ENCODE assay signal across 37 cellular contexts in the genomic region with DNA sequence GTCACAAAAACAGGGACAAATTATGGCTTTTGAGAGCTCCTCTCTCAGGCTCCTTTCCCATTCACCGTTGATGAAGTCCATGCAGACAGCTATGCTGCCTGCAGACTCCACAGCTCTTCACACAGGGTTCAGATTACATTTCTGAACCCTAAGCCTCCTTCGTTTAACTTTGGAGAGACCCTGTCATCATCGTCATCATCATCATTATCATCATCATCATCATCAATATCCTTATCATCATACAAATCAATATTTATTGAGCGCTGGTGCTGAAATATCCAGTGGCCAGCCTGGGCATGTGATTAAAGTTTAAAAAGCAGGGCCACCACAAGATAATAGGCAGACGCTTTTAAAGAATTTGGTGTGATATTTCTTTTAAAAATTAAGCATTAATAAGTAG.
A peak's percentile ranks its signal among the peaks of the same experiment; 100 is the strongest.
DNase-seq lines count a peak whose midpoint lies in the region; ATAC-seq, FAIRE-seq and TF ChIP-seq lines count a peak whose summit lies in the region.
"Had no signal": no experiment of that assay in that cellular context is flagged by ENCODE, and none has a peak within 500 bp of the region (broad histone marks: within the 10 kb centered on the region; RNA-seq: fewer than 3 reads in every experiment).

No MANE protein-coding gene starts in this region.

- H3K4me2 ChIP-seq in HepG2 (ENCODE audit: low read depth, low read length) (no peak overlapping the region), H1 (ENCODE audit: insufficient read depth in 1 of 2, low read depth in 2 of 2, low read length in 2 of 2) (no peak overlapping the region)
- H3K4me2 ChIP-seq: A549; BLaER1; BLaER1 treated with 17β-estradiol and CSF1 and Interleukin-3, amounts not matched to agents 10 nM and 100 nM had no signal

- no peak overlapping the region for H3K4ac ChIP-seq in H1 (replicated peaks; ENCODE audit: insufficient read length, low read depth, low read length)

- no peaks in the 10 kb centered on the region for H3K4me1 Mint-ChIP-seq in stimulated activated memory B cell treated with anti-CD40 and anti-IgM and Interleukin-4, amounts not matched to agents 10 μg/mL and 1 μg/mL and 100 μg/mL, for 72 hours
- H3K4me1 Mint-ChIP-seq: CD14-positive monocyte; CD4-positive, alpha-beta memory T cell; CD4-positive, CD25-positive, alpha-beta regulatory T cell; CD8-positive, alpha-beta memory T cell had no signal

- no peak for ATAC-seq in HepG2
- ATAC-seq in right lobe of liver = no peak
- no peak for ATAC-seq in stimulated activated memory B cell treated with anti-CD40 and anti-IgM and Interleukin-4, amounts not matched to agents 10 μg/mL and 1 μg/mL and 100 μg/mL, for 72 hours
- ATAC-seq: A549; CD8-positive, alpha-beta T cell had no signal

- H3K79me2 ChIP-seq in HepG2 (ENCODE audit: insufficient read depth, low read length) (no peaks in the 10 kb centered on the region), H1 (ENCODE audit: control insufficient read depth in 1 of 2, insufficient read depth in 2 of 2, low read length in 2 of 2) (no peaks in the 10 kb centered on the region)

- FAIRE-seq in HepG2 (lab: Jason Lieb, UNC) (no peak), H1 (lab: Jason Lieb, UNC) (peak; percentile 32)
- FAIRE-seq: A204.1, A549, D721Med had no signal

- no TSS peak for BruUV-seq in HepG2 (replicated peaks; lab: Mats Ljungman, UMichigan)

- no peak overlapping the region for H3K27ac Mint-ChIP-seq in stimulated activated memory B cell treated with anti-CD40 and anti-IgM and Interleukin-4, amounts not matched to agents 10 μg/mL and 1 μg/mL and 100 μg/mL, for 72 hours
- H3K27ac Mint-ChIP-seq: B cell; CD14-positive monocyte; CD4-positive, alpha-beta memory T cell; CD4-positive, alpha-beta T cell; CD8-positive, alpha-beta memory T cell; CD8-positive, alpha-beta T cell had no signal

- H3K23ac ChIP-seq in H1 (ENCODE audit: insufficient read length) = no peak overlapping the region

- peaks cover 46% of the 10 kb centered on the region for H3K27me3 Mint-ChIP-seq in stimulated activated memory B cell treated with anti-CD40 and anti-IgM and Interleukin-4, amounts not matched to agents 10 μg/mL and 1 μg/mL and 100 μg/mL, for 72 hours
- H3K27me3 Mint-ChIP-seq: CD4-positive, alpha-beta T cell; CD4-positive, CD25-positive, alpha-beta regulatory T cell had no signal

- no peak overlapping the region for H2BK120ac ChIP-seq in H1 (replicated peaks; ENCODE audit: low read depth, low read length)

- DNase-seq in HepG2 (ENCODE audit: low spot score) (no peak), right lobe of liver (no peak), H1 (ENCODE audit: low read depth in 1 of 2, low spot score in 2 of 2) (no peak), thyroid gland (no peak), GM19240 (ENCODE audit: insufficient read length, low spot score) (no peak)
- no peak for DNase-seq in effector CD8-positive, alpha-beta T cell (lab: John Stamatoyannopoulos, UW)
- DNase-seq: 8988T; ACHN; AML-193; BE2C; C1 segment of cervical spinal cord; Caco-2; Calu3; CD4-positive, alpha-beta memory T cell; CD4-positive, alpha-beta T cell; CD4-positive, CD25-positive, alpha-beta regulatory T cell; CD8-positive, alpha-beta memory T cell; CD8-positive, alpha-beta T cell; COR-L47; DMS 273 treated with DMSO at 0.1 percent for 48 hours; DMS153; DMS53; DMS79; DMS79 treated with DMSO at 0.1 percent for 48 hours; DND-41; EL had no signal

- no peaks in the 10 kb centered on the region for H3K79me1 ChIP-seq in H1 (ENCODE audit: low read depth, low read length)

- no peak overlapping the region for H2BK15ac ChIP-seq in H1 (ENCODE audit: low read length)

- 39% methylated on average over 5 of the region's 5 CpGs for WGBS in HepG2 (ENCODE audit: low lambda C conversion rate)
- WGBS in right lobe of liver (ENCODE audit: insufficient coverage, low coverage, low lambda C conversion rate, missing lambda C conversion rate) = 67% methylated on average over 5 of the region's 5 CpGs
- 85% methylated on average over 5 of the region's 5 CpGs; no CpG with 5 or more reads in 1 of the 2 experiments for WGBS in H1 (ENCODE audit: extremely low coverage in 1 of 2, insufficient coverage in 1 of 2, insufficient read length in 1 of 2, insufficient replicate concordance in 2 of 2, low coverage in 1 of 2, low lambda C conversion rate in 2 of 2, missing lambda C conversion rate in 1 of 2), 2 experiments
- WGBS in thyroid gland, 2 donors = 85 to 89% methylated on average over 5 of the region's 5 CpGs

- no peak overlapping the region for H3K56ac ChIP-seq in H1 (replicated peaks; ENCODE audit: insufficient read length, low read depth, low read length)

- H3K27ac ChIP-seq in HepG2 (ENCODE audit: extremely low read length, insufficient read depth, low read length) = no peak overlapping the region
- H3K27ac ChIP-seq in right lobe of liver = no peak overlapping the region
- no peak overlapping the region for H3K27ac ChIP-seq in HEK293 (ENCODE audit: extremely low read depth, low read depth, low read length)
- H3K27ac ChIP-seq in H1 (ENCODE audit: low read depth, low read length) = no peak overlapping the region
- peak overlapping the region in 2 of 3 donors; percentile 61 to 88 for H3K27ac ChIP-seq in thyroid gland
- H3K27ac ChIP-seq: 22Rv1; A549; BLaER1; BLaER1 treated with 17β-estradiol and CSF1 and Interleukin-3, amounts not matched to agents 10 nM and 100 nM; C4-2B had no signal

- no peak overlapping the region for H2BK5ac ChIP-seq in H1 (ENCODE audit: low read depth, low read length)

- TF ChIP-seq POLR2A in HepG2 (IDR thresholded peaks at IDR 0.05; ENCODE audit: insufficient read depth in 1 of 2, low read depth in 2 of 2, low read length in 2 of 2) (no peak), right lobe of liver (IDR thresholded peaks at IDR 0.05) (no peak), H1 (IDR thresholded peaks at IDR 0.05; ENCODE audit: control extremely low read depth in 1 of 2, low read depth in 2 of 2, low read length in 2 of 2) (no peak), thyroid gland (IDR thresholded peaks at IDR 0.05) (no peak)

- no peaks in the 10 kb centered on the region for H3K9me3 ChIP-seq in HepG2 (ENCODE audit: low read length)
- H3K9me3 ChIP-seq in right lobe of liver = no peaks in the 10 kb centered on the region
- H3K9me3 ChIP-seq in HEK293 (ENCODE audit: control insufficient read depth, insufficient read depth, low read depth, low read length) = no peaks in the 10 kb centered on the region
- H3K9me3 ChIP-seq in H1 (ENCODE audit: insufficient read depth in 2 of 2, low read depth in 1 of 2, low read length in 1 of 2) = no peaks in the 10 kb centered on the region
- H3K9me3 ChIP-seq in thyroid gland = no peaks in the 10 kb centered on the region
- H3K9me3 ChIP-seq: A549; BE2C; BLaER1; BLaER1 treated with 17β-estradiol and CSF1 and Interleukin-3, amounts not matched to agents 10 nM and 100 nM; Caco-2 had no signal

- in situ Hi-C loops in HepG2 (cut with HindIII; ENCODE audit: extremely low pct_ligation_motif_present, low pct_unique_long_range_greater_than_20kb) = no loop called here

- H2BK20ac ChIP-seq in H1 (ENCODE audit: low read length) = no peak overlapping the region

- H3K4me3 Mint-ChIP-seq in stimulated activated memory B cell treated with anti-CD40 and anti-IgM and Interleukin-4, amounts not matched to agents 10 μg/mL and 1 μg/mL and 100 μg/mL, for 72 hours = no peak overlapping the region
- H3K4me3 Mint-ChIP-seq: B cell; CD14-positive monocyte; CD4-positive, alpha-beta memory T cell; CD4-positive, alpha-beta T cell; CD4-positive, CD25-positive, alpha-beta regulatory T cell; CD8-positive, alpha-beta memory T cell; CD8-positive, alpha-beta T cell had no signal

- no peak overlapping the region for H2AK5ac ChIP-seq in H1 (ENCODE audit: low read depth, low read length)

- H3K27me3 ChIP-seq in HepG2 (ENCODE audit: control insufficient read depth in 1 of 2, insufficient read depth in 2 of 2, low read length in 2 of 2) (no peaks in the 10 kb centered on the region), right lobe of liver (no peaks in the 10 kb centered on the region), H1 (replicated peaks in 1 of 4; ENCODE audit: control insufficient read depth in 3 of 4, extremely low read depth in 1 of 4, insufficient read depth in 3 of 4, low read length in 3 of 4) (peaks cover 0 to 3% (median under 1%) of the 10 kb centered on the region in 4 experiments; a peak in 1 of 7 replicates), thyroid gland (no peaks in the 10 kb centered on the region)
- H3K27me3 ChIP-seq: BLaER1; BLaER1 treated with 17β-estradiol and CSF1 and Interleukin-3, amounts not matched to agents 10 nM and 100 nM had no signal

- H3K36me3 ChIP-seq in HepG2 (replicated peaks in 1 of 2; ENCODE audit: control insufficient read depth in 1 of 2, insufficient read depth in 2 of 2, low read length in 2 of 2) = no peaks in the 10 kb centered on the region
- no peaks in the 10 kb centered on the region for H3K36me3 ChIP-seq in right lobe of liver
- H3K36me3 ChIP-seq in HEK293 (ENCODE audit: control insufficient read depth in 2 of 2, insufficient read depth in 1 of 2, low read length in 2 of 2) = no peaks in the 10 kb centered on the region
- H3K36me3 ChIP-seq in H1 (ENCODE audit: control insufficient read depth in 2 of 4, insufficient read depth in 4 of 4, low read length in 3 of 4) = no peaks in the 10 kb centered on the region
- no peaks in the 10 kb centered on the region for H3K36me3 ChIP-seq in thyroid gland
- H3K36me3 ChIP-seq: BE2C; BLaER1; BLaER1 treated with 17β-estradiol and CSF1 and Interleukin-3, amounts not matched to agents 10 nM and 100 nM had no signal

- no peaks in the 10 kb centered on the region for H3K23me2 ChIP-seq in H1 (ENCODE audit: low read depth, low read length)

- H3K14ac ChIP-seq in H1 (ENCODE audit: insufficient read length) = no peak overlapping the region

- no peak overlapping the region for H3K4me3 ChIP-seq in HepG2 (replicated peaks in 1 of 3; ENCODE audit: insufficient read depth in 1 of 3, low read depth in 2 of 3, low read length in 3 of 3)
- no peak overlapping the region for H3K4me3 ChIP-seq in right lobe of liver
- H3K4me3 ChIP-seq in HEK293 (ENCODE audit: low read depth, low read length) = no peak overlapping the region
- H3K4me3 ChIP-seq in H1 (ENCODE audit: extremely low read depth in 1 of 4, insufficient read depth in 2 of 4, low read depth in 3 of 4, low read length in 4 of 4) = no peak overlapping the region
- H3K4me3 ChIP-seq in thyroid gland (replicated peaks in 1 of 3) = no peak overlapping the region
- H3K4me3 ChIP-seq: A549; BLaER1; BLaER1 treated with 17β-estradiol and CSF1 and Interleukin-3, amounts not matched to agents 10 nM and 100 nM had no signal

- peaks cover 11% of the 10 kb centered on the region for H3K4me1 ChIP-seq in HepG2 (ENCODE audit: insufficient read depth, low read length)
- H3K4me1 ChIP-seq in right lobe of liver = no peaks in the 10 kb centered on the region
- no peaks in the 10 kb centered on the region for H3K4me1 ChIP-seq in HEK293 (ENCODE audit: control insufficient read depth, insufficient read depth, low read length)
- peaks cover 0 to 3% (median 0%) of the 10 kb centered on the region in 4 experiments; a peak in 1 of 7 replicates for H3K4me1 ChIP-seq in H1 (replicated peaks in 1 of 4; ENCODE audit: control insufficient read depth in 3 of 4, insufficient read depth in 4 of 4, low read length in 3 of 4)
- H3K4me1 ChIP-seq in thyroid gland = peaks cover 9 to 20% of the 10 kb centered on the region in 2 donors
- H3K4me1 ChIP-seq: A549; BE2C; BLaER1; BLaER1 treated with 17β-estradiol and CSF1 and Interleukin-3, amounts not matched to agents 10 nM and 100 nM; Caco-2 had no signal

- CTCF ChIA-PET in HepG2 (lab: Yijun Ruan, JAX; ENCODE audit: low intra/inter-chr PET ratio, low total read pairs) (no interaction called here), HEK293 (lab: Yijun Ruan, JAX) (no interaction called here), H1 (lab: Charles Lee; ENCODE audit: partially characterized antibody) (interaction anchor here (0.7 kb wide), 1 partner anchor 20 kb away, joined by 3 read pairs; no protein-coding TSS in a partner anchor)

- no peak for TF ChIP-seq CTCF in HepG2 (CRISPR knock-in tag; IDR thresholded peaks at IDR 0.05)
- no peak for TF ChIP-seq CTCF in right lobe of liver (IDR thresholded peaks at IDR 0.05)
- no peak for TF ChIP-seq CTCF in HEK293 (tag by site-specific recombination; IDR thresholded peaks at IDR 0.05)
- TF ChIP-seq CTCF in H1 (IDR thresholded peaks at IDR 0.05; ENCODE audit: control extremely low read depth in 1 of 3, insufficient read depth in 1 of 3, low read depth in 1 of 3, low read length in 3 of 3) = no peak
- TF ChIP-seq CTCF in thyroid gland (IDR thresholded peaks at IDR 0.05) = no peak

- H4K8ac ChIP-seq in H1 (ENCODE audit: extremely low read depth, insufficient read depth, low read length) = no peak overlapping the region

- TF ChIP-seq RAD21 in HepG2 (CRISPR knock-in tag; IDR thresholded peaks at IDR 0.05) (no peak), H1 (IDR thresholded peaks at IDR 0.05 in 1 of 2, conservative IDR thresholded peaks at IDR 0.05 in 1 of 2; ENCODE audit: low read depth in 2 of 2, low read length in 2 of 2) (no peak)

- no peak overlapping the region for H4K91ac ChIP-seq in H1 (replicated peaks; ENCODE audit: insufficient read length, low read length)

- POLR2A ChIA-PET in HepG2 (lab: Yijun Ruan, JAX) (no interaction called here), HEK293 (lab: Yijun Ruan, JAX) (no interaction called here), H1 (lab: Charles Lee; ENCODE audit: partially characterized antibody) (no interaction called here)

- H4K5ac ChIP-seq in H1 (ENCODE audit: insufficient read length, low read depth, low read length) = no peak overlapping the region

- H3K36me3 Mint-ChIP-seq in stimulated activated memory B cell treated with anti-CD40 and anti-IgM and Interleukin-4, amounts not matched to agents 10 μg/mL and 1 μg/mL and 100 μg/mL, for 72 hours = no peaks in the 10 kb centered on the region
- H3K36me3 Mint-ChIP-seq: CD14-positive monocyte; CD4-positive, alpha-beta memory T cell; CD4-positive, CD25-positive, alpha-beta regulatory T cell; CD8-positive, alpha-beta memory T cell; CD8-positive, alpha-beta T cell had no signal

- TF ChIP-seq EP300 in HepG2 (IDR thresholded peaks at IDR 0.05; ENCODE audit: low read depth in 2 of 2, low read length in 2 of 2) (no peak), HepG2 (CRISPR knock-in tag; IDR thresholded peaks at IDR 0.05; ENCODE audit: borderline replicate concordance) (no peak), H1 (IDR thresholded peaks at IDR 0.05; ENCODE audit: borderline replicate concordance in 1 of 2, low read depth in 2 of 2, low read length in 2 of 2) (no peak)

- H3K9me3 Mint-ChIP-seq in stimulated activated memory B cell treated with anti-CD40 and anti-IgM and Interleukin-4, amounts not matched to agents 10 μg/mL and 1 μg/mL and 100 μg/mL, for 72 hours = no peaks in the 10 kb centered on the region
- H3K9me3 Mint-ChIP-seq: CD14-positive monocyte; CD4-positive, alpha-beta memory T cell; CD4-positive, alpha-beta T cell; CD4-positive, CD25-positive, alpha-beta regulatory T cell; CD8-positive, alpha-beta memory T cell; CD8-positive, alpha-beta T cell had no signal

- H3K18ac ChIP-seq in H1 (ENCODE audit: extremely low read depth, low read length) = no peak overlapping the region

- H2AFZ ChIP-seq in HepG2 (ENCODE audit: low read length) (no peak overlapping the region), H1 (ENCODE audit: low read length) (no peak overlapping the region)

- intact Hi-C loops in HepG2 (cut with micrococcal nuclease; ENCODE audit: unreplicated experiment) = no loop called here
- intact Hi-C loops in right lobe of liver (cut with DNase I) = no loop called here
- intact Hi-C loops in thyroid gland (cut with DNase I) = no loop called here

- H3K9ac ChIP-seq in HepG2 (ENCODE audit: insufficient read depth, low read depth, low read length) (no peak overlapping the region), H1 (replicated peaks in 1 of 4; ENCODE audit: extremely low read depth in 1 of 4, low read depth in 3 of 4, low read length in 3 of 4) (no peak overlapping the region)
- H3K9ac ChIP-seq: BLaER1; BLaER1 treated with 17β-estradiol and CSF1 and Interleukin-3, amounts not matched to agents 10 nM and 100 nM had no signal

- no peak overlapping the region for H2BK12ac ChIP-seq in H1 (ENCODE audit: low read depth, low read length)

- no peaks in the 10 kb centered on the region for H4K20me1 ChIP-seq in HepG2 (ENCODE audit: insufficient read depth, low read length)
- no peaks in the 10 kb centered on the region for H4K20me1 ChIP-seq in H1 (replicated peaks in 1 of 2; ENCODE audit: control insufficient read depth in 1 of 2, insufficient read depth in 2 of 2, low read length in 2 of 2)
- H4K20me1 ChIP-seq: BLaER1; BLaER1 treated with 17β-estradiol and CSF1 and Interleukin-3, amounts not matched to agents 10 nM and 100 nM had no signal

Comparison
In these comparisons a context has a peak if more than half of its experiments do, and no peak if none do; other contexts are left out.
1. H3K27ac ChIP-seq: peak in thyroid gland (2 of 3); none in HepG2 (single experiment), right lobe of liver (0 of 3), HEK293 (single experiment) and H1 (single experiment).